Comparison of ENCODE assay signal across 8 cellular contexts in genomic region chr3:57079221-57079831, GRCh38. TPM values are rescaled to one million over a fixed set of nuclear protein-coding genes. Genes with fewer than 3 reads are reported as not detected.
DNase-seq lines count a peak whose midpoint lies in the region; ATAC-seq, FAIRE-seq and TF ChIP-seq lines count a peak whose summit lies in the region.

No MANE protein-coding gene starts in this region.

- no peak overlapping the region for H2BK20ac ChIP-seq in H1 (ENCODE audit: low read length)

- 5% methylated on average over 33 of the region's 59 CpGs; no CpG with 5 or more reads in 1 of the 2 experiments for WGBS in H1 (ENCODE audit: extremely low coverage in 1 of 2, insufficient coverage in 1 of 2, insufficient read length in 1 of 2, insufficient replicate concordance in 2 of 2, low coverage in 1 of 2, low lambda C conversion rate in 2 of 2, missing lambda C conversion rate in 1 of 2), 2 experiments
- 2% methylated on average over 59 of the region's 59 CpGs for WGBS in urinary bladder

- H3K9me3 ChIP-seq in PC-9 (ENCODE audit: insufficient read depth, low read depth) (no peaks in the 10 kb centered on the region), H1 (ENCODE audit: insufficient read depth in 2 of 2, low read depth in 1 of 2, low read length in 1 of 2) (no peaks in the 10 kb centered on the region), mononuclear cell (ENCODE audit: low read depth, low read length) (no peaks in the 10 kb centered on the region)

- no peak overlapping the region for H4K91ac ChIP-seq in H1 (replicated peaks; ENCODE audit: insufficient read length, low read length)

- peak overlapping the region in 2 of 4 experiments; percentile 48 to 49; a peak in 4 of 7 replicates for H3K9ac ChIP-seq in H1 (replicated peaks in 1 of 4; ENCODE audit: extremely low read depth in 1 of 4, low read depth in 3 of 4, low read length in 3 of 4)

- peaks cover 5% of the 10 kb centered on the region for H3K36me3 ChIP-seq in PC-9 (ENCODE audit: low read depth)
- H3K36me3 ChIP-seq in H1 (ENCODE audit: control insufficient read depth in 2 of 4, insufficient read depth in 4 of 4, low read length in 3 of 4) = no peaks in the 10 kb centered on the region
- no peaks in the 10 kb centered on the region for H3K36me3 ChIP-seq in urinary bladder (ENCODE audit: insufficient read depth)

- TF ChIP-seq CTCF in PC-9 (conservative IDR thresholded peaks at IDR 0.05) (no peak), H1 (IDR thresholded peaks at IDR 0.05; ENCODE audit: control extremely low read depth in 1 of 3, insufficient read depth in 1 of 3, low read depth in 1 of 3, low read length in 3 of 3) (no peak)

- no peak overlapping the region for H2AK5ac ChIP-seq in H1 (ENCODE audit: low read depth, low read length)

- BruUV-seq in PC-9 (replicated peaks; lab: Mats Ljungman, UMichigan) = TSS peak; percentile 74

- H2BK12ac ChIP-seq in H1 (ENCODE audit: low read depth, low read length) = no peak overlapping the region

- H3K23ac ChIP-seq in H1 (ENCODE audit: insufficient read length) = no peak overlapping the region

- H3K4me1 ChIP-seq in PC-9 (replicated peaks; ENCODE audit: insufficient read depth) (peaks cover 40% of the 10 kb centered on the region), H1 (replicated peaks in 1 of 4; ENCODE audit: control insufficient read depth in 3 of 4, insufficient read depth in 4 of 4, low read length in 3 of 4) (peaks cover 4 to 7% (median 5%) of the 10 kb centered on the region in 4 experiments; a peak in 5 of 7 replicates), mononuclear cell (ENCODE audit: insufficient read depth, low read length) (peaks cover 18% of the 10 kb centered on the region), urinary bladder (ENCODE audit: insufficient read depth) (no peaks in the 10 kb centered on the region)

- H3F3A ChIP-seq in PC-9 (ENCODE audit: insufficient read depth, low read depth) = peaks cover 18% of the 10 kb centered on the region; the same call in 1 of the 2 replicates

- peak overlapping the region; percentile 64 for H4K8ac ChIP-seq in H1 (ENCODE audit: extremely low read depth, insufficient read depth, low read length)

- no peak for TF ChIP-seq EP300 in H1 (IDR thresholded peaks at IDR 0.05; ENCODE audit: borderline replicate concordance in 1 of 2, low read depth in 2 of 2, low read length in 2 of 2)

- POLR2A ChIA-PET in PC-9 (lab: Charles Lee; ENCODE audit: unreplicated experiment) = interaction anchor here (0.6 to 0.9 kb wide), 3 partner anchors 11 to 380 kb away, joined by 3 to 5 read pairs (median 3); no protein-coding TSS in a partner anchor
- POLR2A ChIA-PET in H1 (lab: Charles Lee; ENCODE audit: partially characterized antibody) = interaction anchor here (0.6 to 2.1 kb wide), 8 partner anchors 9 to 90 kb away, joined by 3 to 9 read pairs (median 5); partner anchors contain the start of gene SPATA12

- H3K18ac ChIP-seq in H1 (ENCODE audit: extremely low read depth, low read length) = peak overlapping the region; percentile 72; the same call in 1 of the 2 replicates

- H4K5ac ChIP-seq in H1 (ENCODE audit: insufficient read length, low read depth, low read length) = peak overlapping the region; percentile 41

- DNase-seq in stimulated activated CD4-positive, alpha-beta T cell treated with anti-CD3 and anti-CD28 coated beads, Interleukin-1b, Interleukin-23, amount 100 ng/mL, for 48 hours = peak; percentile 3
- DNase-seq in stimulated activated CD4-positive, alpha-beta T cell treated with anti-CD3 and anti-CD28 coated beads, Interleukin-2, amount 100 ng/mL, for 48 hours = no peak
- DNase-seq in PC-9 (peak; percentile 68 to 79), H1 (ENCODE audit: low read depth in 1 of 2, low spot score in 2 of 2) (no peak), NCI-H1092 treated with DMSO at 0.1 percent for 48 hours (lab: John Stamatoyannopoulos, UW) (no peak)

- H3K27me3 ChIP-seq in PC-9 (ENCODE audit: insufficient read depth, low read depth) (no peaks in the 10 kb centered on the region), H1 (replicated peaks in 1 of 4; ENCODE audit: control insufficient read depth in 3 of 4, extremely low read depth in 1 of 4, insufficient read depth in 3 of 4, low read length in 3 of 4) (peaks cover 0 to 34% (median 27%) of the 10 kb centered on the region in 4 experiments; a peak in 6 of 7 replicates), mononuclear cell (ENCODE audit: insufficient read depth, low read length) (peaks cover 46% of the 10 kb centered on the region)

- H3K9me2 ChIP-seq in PC-9 (ENCODE audit: insufficient read depth) = no peaks in the 10 kb centered on the region

- no peak for TF ChIP-seq RAD21 in H1 (IDR thresholded peaks at IDR 0.05 in 1 of 2, conservative IDR thresholded peaks at IDR 0.05 in 1 of 2; ENCODE audit: low read depth in 2 of 2, low read length in 2 of 2)

- H2BK5ac ChIP-seq in H1 (ENCODE audit: low read depth, low read length) = peak overlapping the region; percentile 76; the same call in 1 of the 2 replicates

- peaks cover 9% of the 10 kb centered on the region for H3K23me2 ChIP-seq in H1 (ENCODE audit: low read depth, low read length)

- H3K27ac ChIP-seq in PC-9 = peak overlapping the region; percentile 89
- H3K27ac ChIP-seq in H1 (ENCODE audit: low read depth, low read length) = no peak overlapping the region
- no peak overlapping the region for H3K27ac ChIP-seq in urinary bladder (ENCODE audit: low read depth)

- H2BK15ac ChIP-seq in H1 (ENCODE audit: low read length) = no peak overlapping the region

- FAIRE-seq in H1 (lab: Jason Lieb, UNC) = no peak

- no peak overlapping the region for H2BK120ac ChIP-seq in H1 (replicated peaks; ENCODE audit: low read depth, low read length)

- no peaks in the 10 kb centered on the region; the same call in 1 of the 2 replicates for H3K79me1 ChIP-seq in H1 (ENCODE audit: low read depth, low read length)

- no peaks in the 10 kb centered on the region for H4K20me1 ChIP-seq in PC-9 (ENCODE audit: insufficient read depth)
- peaks cover 0 to 4% of the 10 kb centered on the region in 2 experiments for H4K20me1 ChIP-seq in H1 (replicated peaks in 1 of 2; ENCODE audit: control insufficient read depth in 1 of 2, insufficient read depth in 2 of 2, low read length in 2 of 2)

- H3K56ac ChIP-seq in H1 (replicated peaks; ENCODE audit: insufficient read length, low read depth, low read length) = peak overlapping the region; percentile 42

- no peak for ATAC-seq in GM19455 (IDR thresholded peaks at IDR 0.05; ENCODE audit: unreplicated experiment)

- no peak overlapping the region for H3K4ac ChIP-seq in H1 (replicated peaks; ENCODE audit: insufficient read length, low read depth, low read length)

- H2AFZ ChIP-seq in PC-9 (peak overlapping the region; percentile 85), H1 (ENCODE audit: low read length) (peak overlapping the region; percentile 90; the same call in 1 of the 2 replicates)

- H3K79me2 ChIP-seq in PC-9 (ENCODE audit: low read depth) = peaks cover 41% of the 10 kb centered on the region
- no peaks in the 10 kb centered on the region for H3K79me2 ChIP-seq in H1 (ENCODE audit: control insufficient read depth in 1 of 2, insufficient read depth in 2 of 2, low read length in 2 of 2)

- H3K4me3 ChIP-seq in PC-9 (peak overlapping the region; percentile 95), H1 (ENCODE audit: extremely low read depth in 1 of 4, insufficient read depth in 2 of 4, low read depth in 3 of 4, low read length in 4 of 4) (peak overlapping the region; percentile 58 to 96 (median 82)), mononuclear cell (ENCODE audit: low read length) (peak overlapping the region; percentile 42), urinary bladder (ENCODE audit: low read depth, low read length) (peak overlapping the region; percentile 49)

- no peak overlapping the region for H3K14ac ChIP-seq in H1 (ENCODE audit: insufficient read length)

- H3K4me2 ChIP-seq in PC-9 (peak overlapping the region; percentile 89), H1 (ENCODE audit: insufficient read depth in 1 of 2, low read depth in 2 of 2, low read length in 2 of 2) (peak overlapping the region; percentile 85 to 97)

- TF ChIP-seq POLR2A in H1 (IDR thresholded peaks at IDR 0.05; ENCODE audit: control extremely low read depth in 1 of 2, low read depth in 2 of 2, low read length in 2 of 2) = 0 out of 3 replicates have a peak, but pooled peaks of 1 of the 2 experiments have one; percentile 32

- CTCF ChIA-PET in PC-9 (lab: Charles Lee) (no interaction called here), H1 (lab: Charles Lee; ENCODE audit: partially characterized antibody) (interaction anchor here (0.5 to 2.9 kb wide), 9 partner anchors 14 to 126 kb away, joined by 3 to 14 read pairs (median 3); no protein-coding TSS in a partner anchor)

- intact Hi-C loops in PC-9 (cut with micrococcal nuclease; ENCODE audit: unreplicated experiment) = loop anchor here (2.0 kb wide), 1 partner anchor 65 kb away; no protein-coding TSS in a partner anchor

TF ChIP-seq in H1, 55 proteins besides CTCF, POLR2A, EP300 and RAD21 (continues in another document):
- TF ChIP-seq BACH1 (IDR thresholded peaks at IDR 0.05; ENCODE audit: low read length) (0 out of 2 replicates have a peak, but pooled peaks have one; percentile 28), TAF1 (IDR thresholded peaks at IDR 0.05; ENCODE audit: low read depth, low read length) (peak; percentile 14; the same call in 1 of the 2 replicates), SP2 (IDR thresholded peaks at IDR 0.05; ENCODE audit: low read length) (no peak), CBX5 (IDR thresholded peaks at IDR 0.05; ENCODE audit: low read depth, low read length) (no peak), KDM1A (IDR thresholded peaks at IDR 0.05; ENCODE audit: borderline replicate concordance, low read length) (no peak), PHF8 (conservative IDR thresholded peaks at IDR 0.05; ENCODE audit: low read depth, low read length) (0 out of 2 replicates have a peak, but pooled peaks have one; percentile 29)
- TF ChIP-seq, protein P1, sequence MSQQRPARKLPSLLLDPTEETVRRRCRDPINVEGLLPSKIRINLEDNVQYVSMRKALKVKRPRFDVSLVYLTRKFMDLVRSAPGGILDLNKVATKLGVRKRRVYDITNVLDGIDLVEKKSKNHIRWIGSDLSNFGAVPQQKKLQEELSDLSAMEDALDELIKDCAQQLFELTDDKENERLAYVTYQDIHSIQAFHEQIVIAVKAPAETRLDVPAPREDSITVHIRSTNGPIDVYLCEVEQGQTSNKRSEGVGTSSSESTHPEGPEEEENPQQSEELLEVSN (IDR thresholded peaks at IDR 0.05) = peak; percentile 60

RNA-seq across cellular contexts. Expression of gene SPATA12, which starts 18.9 kb away (rescaled TPM):
- total RNA-seq in PC-9 (2021) (0.43 and 0.57 TPM in 2 replicates), mononuclear cell (not detected), urinary bladder (not detected)
- 0.19 and 0.34 TPM in 2 replicates for total RNA-seq in H1 (2021; fragmentation: NEBNext Ultra II Directional; extraction: Animal tissue kit (Norgen Biotek cat#: 25700))
- polyA plus RNA-seq in H1 (2011; rRNA removed) (0.93 and 0.97 TPM in 2 replicates), urinary bladder (0.09 TPM)
- polyA plus RNA-seq in H1 (2011; cell fraction: cytosol; rRNA removed) = 1.2 TPM
- 0.37 TPM for polyA plus RNA-seq in H1 (2011; cell fraction: nucleus; rRNA removed)
- 0.59 to 0.94 TPM (median 0.87 TPM) in 4 replicates for polyA plus RNA-seq in H1 (2012, experiment 1 of 2)
- 0.42 TPM for polyA plus RNA-seq in H1 (2012, experiment 2 of 2)
- 0.83 TPM for polyA plus RNA-seq in H1 (2013, experiment 1 of 2)
- 0.83 TPM for polyA plus RNA-seq in H1 (2013, experiment 2 of 2)
- polyA minus RNA-seq in H1 (2011; rRNA and poly(A)+ RNA removed) = 1.3 and 1.6 TPM in 2 replicates
- polyA minus RNA-seq in H1 (2011; cell fraction: cytosol; rRNA and poly(A)+ RNA removed) = not detected
- polyA minus RNA-seq in H1 (2011; cell fraction: nucleus; rRNA and poly(A)+ RNA removed) = 0.80 TPM

Comparison
In these comparisons a context has a peak if more than half of its experiments do, and no peak if none do; other contexts are left out.
1. DNase-seq: peak in stimulated activated CD4-positive, alpha-beta T cell treated with anti-CD3 and anti-CD28 coated beads, Interleukin-1b, Interleukin-23, amount 100 ng/mL, for 48 hours (single experiment) and PC-9 (2 of 2); none in stimulated activated CD4-positive, alpha-beta T cell treated with anti-CD3 and anti-CD28 coated beads, Interleukin-2, amount 100 ng/mL, for 48 hours (0 of 2), H1 (0 of 2) and NCI-H1092 treated with DMSO at 0.1 percent for 48 hours (single experiment).
2. H3K4me3 ChIP-seq: peak in every context shown above with its lines; median percentile 95 in PC-9; 82 in H1; 49 in urinary bladder; 42 in mononuclear cell.